ENCODE assay signal across 8 cellular contexts in genomic region chr19:35879770-35880317, GRCh38. TPM values are rescaled to one million over a fixed set of nuclear protein-coding genes. Genes with fewer than 3 reads are reported as not detected.
DNase-seq lines count a peak whose midpoint lies in the region; ATAC-seq and TF ChIP-seq lines count a peak whose summit lies in the region.

No MANE protein-coding gene starts in this region.

- BruUV-seq in Calu3 (replicated peaks; lab: Mats Ljungman, UMichigan): no TSS peak

- no peak for TF ChIP-seq CTCF in Calu3 (IDR thresholded peaks at IDR 0.05; ENCODE audit: unreplicated experiment)

- CTCF ChIA-PET in Calu3 (lab: Charles Lee) (interaction anchor here (0.6 to 1.6 kb wide), 5 partner anchors 12 to 139 kb away, joined by 3 to 11 read pairs (median 5); partner anchors contain the start of gene APLP1), T-cell (lab: Charles Lee) (interaction anchor here in 1 of 2 donors (0.7 to 2.0 kb wide), 2 partner anchors 50 to 51 kb away, joined by 4 to 7 read pairs; no protein-coding TSS in a partner anchor)

- DNase-seq in Calu3: peak; percentile 94
- DNase-seq in T-cell: peak in 33 of 34 experiments; percentile 21 to 69 (median 57)
- DNase-seq in activated naive CD8-positive, alpha-beta T cell treated with anti-CD3 and anti-CD28 coated beads, Interleukin-2, amount 50 U/mL, for 24 hours: peak; percentile 91
- peak; percentile 96 for DNase-seq in Right ventricle myocardium superior
- DNase-seq in posterior vena cava (ENCODE audit: low spot score): peak; percentile 97

- ATAC-seq in T-cell (replicated peaks in 1 of 4): peak; percentile 58 to 68 (median 62)
- ATAC-seq in activated naive CD8-positive, alpha-beta T cell treated with anti-CD3 and anti-CD28 coated beads, Interleukin-2, amount 50 U/mL, for 24 hours: peak; percentile 72
- peak; percentile 98 for ATAC-seq in Right ventricle myocardium superior (ENCODE audit: poor library complexity)
- ATAC-seq in GM18858 (IDR thresholded peaks at IDR 0.05; ENCODE audit: unreplicated experiment): no peak
- no peak for ATAC-seq in GM18909 (IDR thresholded peaks at IDR 0.05; ENCODE audit: poor library complexity, unreplicated experiment)

- H3K9me3 Mint-ChIP-seq in Calu3 (ENCODE audit: low read depth, unreplicated experiment) (no peaks in the 10 kb centered on the region), IgD-negative memory B cell (no peaks in the 10 kb centered on the region), T-cell (no peaks in the 10 kb centered on the region)
- H3K9me3 Mint-ChIP-seq in activated naive CD8-positive, alpha-beta T cell treated with anti-CD3 and anti-CD28 coated beads, Interleukin-2, amount 50 U/mL, for 24 hours: no peaks in the 10 kb centered on the region

- intact Hi-C loops in Calu3 (cut with micrococcal nuclease; ENCODE audit: unreplicated experiment): no loop called here
- intact Hi-C loops in Right ventricle myocardium superior (cut with DNase I): loop anchor here (5.0 kb wide), 1 partner anchor 52 kb away; no protein-coding TSS in a partner anchor
- intact Hi-C loops in posterior vena cava (cut with DNase I): loop anchor here in 1 of 2 donors (5.0 kb wide), 1 partner anchor 57 kb away; the partner anchor contains the start of gene LRFN3

- H3K36me3 Mint-ChIP-seq in Calu3 (ENCODE audit: insufficient read depth, unreplicated experiment): no peaks in the 10 kb centered on the region
- H3K36me3 Mint-ChIP-seq in IgD-negative memory B cell: no peaks in the 10 kb centered on the region
- H3K36me3 Mint-ChIP-seq in T-cell: no peaks in the 10 kb centered on the region
- no peaks in the 10 kb centered on the region for H3K36me3 Mint-ChIP-seq in activated naive CD8-positive, alpha-beta T cell treated with anti-CD3 and anti-CD28 coated beads, Interleukin-2, amount 50 U/mL, for 24 hours (ENCODE audit: low read depth)

- H3K27ac Mint-ChIP-seq in Calu3 (ENCODE audit: unreplicated experiment) (no peak overlapping the region), IgD-negative memory B cell (peak overlapping the region in 2 of 3 donors; percentile 60 to 90), T-cell (no peak overlapping the region)
- no peak overlapping the region for H3K27ac Mint-ChIP-seq in activated naive CD8-positive, alpha-beta T cell treated with anti-CD3 and anti-CD28 coated beads, Interleukin-2, amount 50 U/mL, for 24 hours

- H3K4me3 Mint-ChIP-seq in Calu3 (ENCODE audit: low read depth, unreplicated experiment) (no peak overlapping the region), IgD-negative memory B cell (peak overlapping the region in 1 of 4 donors; percentile 28), T-cell (no peak overlapping the region)
- no peak overlapping the region for H3K4me3 Mint-ChIP-seq in activated naive CD8-positive, alpha-beta T cell treated with anti-CD3 and anti-CD28 coated beads, Interleukin-2, amount 50 U/mL, for 24 hours

- H3K4me1 Mint-ChIP-seq in Calu3 (ENCODE audit: low read depth, unreplicated experiment) (peaks cover 7% of the 10 kb centered on the region), IgD-negative memory B cell (peaks cover 4 to 17% (median 12%) of the 10 kb centered on the region in 3 donors), T-cell (peaks cover 9 to 20% (median 11%) of the 10 kb centered on the region in 3 donors)
- peaks cover 4% of the 10 kb centered on the region for H3K4me1 Mint-ChIP-seq in activated naive CD8-positive, alpha-beta T cell treated with anti-CD3 and anti-CD28 coated beads, Interleukin-2, amount 50 U/mL, for 24 hours

- peaks cover 49% of the 10 kb centered on the region for H3K27me3 Mint-ChIP-seq in Calu3 (ENCODE audit: unreplicated experiment)
- H3K27me3 Mint-ChIP-seq in IgD-negative memory B cell: peaks cover 25% of the 10 kb centered on the region
- peaks cover 14 to 30% of the 10 kb centered on the region in 2 donors for H3K27me3 Mint-ChIP-seq in T-cell
- peaks cover 21% of the 10 kb centered on the region for H3K27me3 Mint-ChIP-seq in activated naive CD8-positive, alpha-beta T cell treated with anti-CD3 and anti-CD28 coated beads, Interleukin-2, amount 50 U/mL, for 24 hours

- POLR2A ChIA-PET in T-cell (lab: Charles Lee): no interaction called here

RNA-seq across cellular contexts. Expression of gene APLP1, which starts 11.5 kb away (rescaled TPM):
- total RNA-seq in Calu3 (2022) (11.5 and 15.8 TPM in 2 replicates), T-cell (1 to 10 TPM in 1 of 5 donors, under 1 TPM in 3, not detected in 1; 0.15 to 1.3 (median 0.33) TPM), Right ventricle myocardium superior (17.8 TPM), posterior vena cava (1 to 10 TPM; 3.9 to 7.3 TPM)
- polyA plus RNA-seq in IgD-negative memory B cell: not detected

RNA-seq across cellular contexts. Expression of gene NFKBID, which starts 20.5 kb away (rescaled TPM):
- total RNA-seq in Calu3 (2022): 14.9 and 15.6 TPM in 2 replicates
- 28.6 TPM for polyA plus RNA-seq in IgD-negative memory B cell
- 10 to 100 TPM; 45.1 to 78.3 (median 51.4) TPM for total RNA-seq in T-cell
- 2.6 TPM for total RNA-seq in Right ventricle myocardium superior
- 10 to 100 TPM in 1 of 2 donors, 1 to 10 TPM in 1; 7.9 to 10.3 TPM for total RNA-seq in posterior vena cava

RNA-seq across cellular contexts. Expression of gene HCST, which starts 22.5 kb away (rescaled TPM):
- total RNA-seq in Calu3 (2022): not detected in 2 replicates
- polyA plus RNA-seq in IgD-negative memory B cell: 118 TPM
- total RNA-seq in T-cell: 100 to 1,000 TPM in 2 of 5 donors, 10 to 100 TPM in 3; 60.1 to 165 (median 77.2) TPM
- total RNA-seq in Right ventricle myocardium superior: 4.1 TPM
- 10 to 100 TPM; 12.4 to 13.4 TPM for total RNA-seq in posterior vena cava

RNA-seq across cellular contexts. Expression of gene KIRREL2, which starts 23.1 kb away (rescaled TPM):
- total RNA-seq in Calu3 (2022) (0.17 and 0.26 TPM in 2 replicates), T-cell (under 1 TPM; 0.16 to 0.28 (median 0.25) TPM), Right ventricle myocardium superior (not detected), posterior vena cava (not detected)
- polyA plus RNA-seq in IgD-negative memory B cell: not detected

RNA-seq across cellular contexts. Expression of gene NPHS1, which starts 27.5 kb away (rescaled TPM):
- total RNA-seq in Calu3 (2022) (not detected in 2 replicates), T-cell (under 1 TPM in 2 of 5 donors, not detected in 3; 0.06 to 0.33 TPM), Right ventricle myocardium superior (not detected), posterior vena cava (not detected)
- polyA plus RNA-seq in IgD-negative memory B cell: not detected

Comparison
In these comparisons a context has a peak if more than half of its experiments do, and no peak if none do; other contexts are left out.
1. H3K27ac Mint-ChIP-seq: peak in IgD-negative memory B cell (2 of 3); none in Calu3 (single experiment), T-cell (0 of 2) and activated naive CD8-positive, alpha-beta T cell treated with anti-CD3 and anti-CD28 coated beads, Interleukin-2, amount 50 U/mL, for 24 hours (single experiment).
2. ATAC-seq: peak in T-cell (4 of 4), activated naive CD8-positive, alpha-beta T cell treated with anti-CD3 and anti-CD28 coated beads, Interleukin-2, amount 50 U/mL, for 24 hours (single experiment) and Right ventricle myocardium superior (single experiment); none in GM18858 (single experiment) and GM18909 (single experiment).
3. RNA of gene HCST, which starts 22.5 kb away (total RNA-seq): 60.1 to 165 TPM in T-cell; 12.4 to 13.4 TPM in posterior vena cava, 4.1 TPM in Right ventricle myocardium superior (single experiment) and not detected in Calu3; every median in the first group is over 4 times any median in the second.
4. Peak in every context shown above with its lines, with median percentiles within 50 percentile points of each other: DNase-seq.